In genomic region chr10:73358331-73359279, GRCh38 we compare ENCODE assay signal across 1 cellular context.
TF ChIP-seq lines count a peak whose summit lies in the region.

TSS of gene CFAP70 (minus strand) at chr10:73358864. CDS start at chr10:73354796, 4,068 bp downstream.

TF ChIP-seq in GM12878, 131 proteins besides CTCF, POLR2A, EP300 and RAD21 (continued from another document):
- TF ChIP-seq BRCA1 (IDR thresholded peaks at IDR 0.05; ENCODE audit: low read depth, low read length) (peak; percentile 95), TCF3 (IDR thresholded peaks at IDR 0.05; ENCODE audit: borderline replicate concordance, insufficient read depth, low read depth, low read length) (no peak), POLR2AphosphoS5 (IDR thresholded peaks at IDR 0.05; ENCODE audit: low read length) (peak; percentile 72), POLR2AphosphoS2 (IDR thresholded peaks at IDR 0.05; ENCODE audit: low read depth, low read length) (0 out of 2 replicates have a peak, but pooled peaks have one; percentile 43), BHLHE40 (IDR thresholded peaks at IDR 0.05; ENCODE audit: borderline replicate concordance in 1 of 2, low read depth in 2 of 2, low read length in 1 of 2) (peak; percentile 44 to 87; a peak in 3 of 4 replicates), ZNF217 (IDR thresholded peaks at IDR 0.05) (no peak), SIN3A (IDR thresholded peaks at IDR 0.05; ENCODE audit: low read depth, low read length) (no peak; the same call in 1 of the 2 replicates), POU2F2 (IDR thresholded peaks at IDR 0.05; ENCODE audit: borderline replicate concordance, low read depth, low read length) (no peak), NFIC (IDR thresholded peaks at IDR 0.05; ENCODE audit: low read depth, low read length) (no peak), EZH2 (IDR thresholded peaks at IDR 0.05; ENCODE audit: borderline replicate concordance, control insufficient read depth, low read depth, low read length) (no peak), CBFB (IDR thresholded peaks at IDR 0.05; ENCODE audit: low read depth) (peak; percentile 98), USF2 (IDR thresholded peaks at IDR 0.05; ENCODE audit: borderline replicate concordance, low read depth, low read length) (no peak), DPF2 (IDR thresholded peaks at IDR 0.05) (no peak), PAX8 (IDR thresholded peaks at IDR 0.05) (peak; percentile 50; the same call in 1 of the 2 replicates), RFX5 (IDR thresholded peaks at IDR 0.05; ENCODE audit: low read depth, low read length) (no peak), BCLAF1 (IDR thresholded peaks at IDR 0.05) (no peak), TAF1 (IDR thresholded peaks at IDR 0.05; ENCODE audit: borderline replicate concordance, low read depth, low read length) (peak; percentile 37; the same call in 1 of the 2 replicates), SMAD5 (IDR thresholded peaks at IDR 0.05; ENCODE audit: low read depth) (peak; percentile 66), BCL3 (IDR thresholded peaks at IDR 0.05; ENCODE audit: borderline replicate concordance, insufficient read depth, low read depth, low read length, poor library complexity, severe bottlenecking) (peak; percentile 72), IRF5 (IDR thresholded peaks at IDR 0.05; ENCODE audit: borderline replicate concordance) (peak; percentile 91), BCL11A (IDR thresholded peaks at IDR 0.05; ENCODE audit: low read depth, low read length) (no peak), HSF1 (IDR thresholded peaks at IDR 0.05; ENCODE audit: low read depth, low read length) (no peak), KAT2A (conservative IDR thresholded peaks at IDR 0.05; ENCODE audit: control insufficient read depth, low read depth, low read length) (no peak), MXI1 (IDR thresholded peaks at IDR 0.05; ENCODE audit: low read depth, low read length) (peak; percentile 68; the same call in 1 of the 2 replicates), PML (IDR thresholded peaks at IDR 0.05; ENCODE audit: low read length) (peak; percentile 72; the same call in 1 of the 2 replicates), CHD4 (IDR thresholded peaks at IDR 0.05) (no peak), ZBED1 (IDR thresholded peaks at IDR 0.05; ENCODE audit: borderline replicate concordance) (no peak), ZNF274 (IDR thresholded peaks at IDR 0.05; ENCODE audit: insufficient read depth, insufficient read length) (no peak), MYB (IDR thresholded peaks at IDR 0.05; ENCODE audit: borderline replicate concordance, low read depth, low read length) (no peak), EGR1 (IDR thresholded peaks at IDR 0.05; ENCODE audit: borderline replicate concordance in 1 of 2, low read depth in 2 of 2, low read length in 2 of 2) (no peak), PKNOX1 (IDR thresholded peaks at IDR 0.05) (peak; percentile 9; the same call in 1 of the 2 replicates), MYC (IDR thresholded peaks at IDR 0.05; ENCODE audit: insufficient read depth, insufficient read length, insufficient replicate concordance, low read length, severe bottlenecking) (no peak), ATF7 (IDR thresholded peaks at IDR 0.05; ENCODE audit: low read depth) (no peak), NRF1 (conservative IDR thresholded peaks at IDR 0.05; ENCODE audit: low read depth, low read length) (peak; percentile 28; the same call in 1 of the 2 replicates), RAD51 (IDR thresholded peaks at IDR 0.05) (no peak), NKRF (conservative IDR thresholded peaks at IDR 0.05) (peak; percentile 53; the same call in 1 of the 2 replicates), SPI1 (IDR thresholded peaks at IDR 0.05; ENCODE audit: borderline replicate concordance, insufficient read depth, low read depth, low read length) (no peak), JUNB (IDR thresholded peaks at IDR 0.05) (no peak), PAX5 (IDR thresholded peaks at IDR 0.05; ENCODE audit: borderline replicate concordance, low read depth, low read length) (peak; percentile 95), RUNX3 (IDR thresholded peaks at IDR 0.05; ENCODE audit: low read length) (no peak), GABPA (IDR thresholded peaks at IDR 0.05; ENCODE audit: low read depth) (no peak), SIX5 (IDR thresholded peaks at IDR 0.05; ENCODE audit: low read depth, low read length, severe bottlenecking) (peak; percentile 1), NFXL1 (IDR thresholded peaks at IDR 0.05; ENCODE audit: borderline replicate concordance) (no peak), IRF3 (IDR thresholded peaks at IDR 0.05) (no peak), CREB1 (IDR thresholded peaks at IDR 0.05; ENCODE audit: low read depth) (no peak), CREM (IDR thresholded peaks at IDR 0.05; ENCODE audit: low read depth) (peak; percentile 37; the same call in 1 of the 2 replicates), STAT1 (conservative IDR thresholded peaks at IDR 0.05) (no peak), TARDBP (IDR thresholded peaks at IDR 0.05; ENCODE audit: borderline replicate concordance) (no peak), CHD2 (IDR thresholded peaks at IDR 0.05; ENCODE audit: borderline replicate concordance, low read depth, low read length) (peak; percentile 99)
